Comparison of ENCODE assay signal across 1 cellular context in the genomic region with DNA sequence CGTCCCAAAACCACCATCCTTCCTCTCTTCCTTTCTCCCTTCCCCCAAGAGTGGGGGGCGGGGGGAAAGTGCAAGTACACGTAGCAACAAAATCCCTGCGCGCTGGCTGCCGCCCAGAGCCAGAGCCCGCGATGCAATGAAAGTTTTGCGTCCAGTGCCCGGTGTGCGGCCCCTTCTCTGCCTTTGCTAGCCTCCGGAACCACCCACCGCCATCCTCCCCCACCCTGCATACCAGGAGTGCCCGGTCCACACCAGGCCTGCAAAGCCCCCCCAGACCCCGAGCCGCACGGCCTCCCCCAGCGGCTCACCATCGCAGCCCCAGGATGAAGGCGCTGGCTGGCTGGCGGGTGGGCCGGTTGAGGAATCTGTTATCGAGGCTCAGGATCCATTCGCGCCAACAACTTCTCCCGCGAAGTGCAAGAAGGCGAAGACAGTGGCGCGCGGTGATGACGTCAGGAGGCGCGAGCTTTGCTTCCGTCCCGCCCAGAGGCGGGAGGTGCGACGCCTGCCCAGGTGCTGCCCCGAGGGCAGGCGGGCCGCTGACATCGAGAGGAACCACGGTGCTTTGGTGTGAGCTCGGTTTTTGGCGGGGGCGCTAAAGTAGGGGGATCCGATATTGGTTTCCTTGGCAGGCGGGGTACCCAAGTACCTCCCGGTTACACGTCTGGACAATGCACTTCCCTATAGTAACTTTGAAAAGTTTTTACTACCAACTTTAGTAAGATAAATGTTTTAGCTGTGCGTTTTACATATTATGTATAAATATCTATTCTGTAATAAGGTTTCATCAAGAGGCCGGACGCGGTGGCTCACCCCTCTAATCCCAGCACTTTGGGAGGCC.
A peak's percentile ranks its signal among the peaks of the same experiment; 100 is the strongest.
TF ChIP-seq lines count a peak whose summit lies in the region.

A gene with protein sequence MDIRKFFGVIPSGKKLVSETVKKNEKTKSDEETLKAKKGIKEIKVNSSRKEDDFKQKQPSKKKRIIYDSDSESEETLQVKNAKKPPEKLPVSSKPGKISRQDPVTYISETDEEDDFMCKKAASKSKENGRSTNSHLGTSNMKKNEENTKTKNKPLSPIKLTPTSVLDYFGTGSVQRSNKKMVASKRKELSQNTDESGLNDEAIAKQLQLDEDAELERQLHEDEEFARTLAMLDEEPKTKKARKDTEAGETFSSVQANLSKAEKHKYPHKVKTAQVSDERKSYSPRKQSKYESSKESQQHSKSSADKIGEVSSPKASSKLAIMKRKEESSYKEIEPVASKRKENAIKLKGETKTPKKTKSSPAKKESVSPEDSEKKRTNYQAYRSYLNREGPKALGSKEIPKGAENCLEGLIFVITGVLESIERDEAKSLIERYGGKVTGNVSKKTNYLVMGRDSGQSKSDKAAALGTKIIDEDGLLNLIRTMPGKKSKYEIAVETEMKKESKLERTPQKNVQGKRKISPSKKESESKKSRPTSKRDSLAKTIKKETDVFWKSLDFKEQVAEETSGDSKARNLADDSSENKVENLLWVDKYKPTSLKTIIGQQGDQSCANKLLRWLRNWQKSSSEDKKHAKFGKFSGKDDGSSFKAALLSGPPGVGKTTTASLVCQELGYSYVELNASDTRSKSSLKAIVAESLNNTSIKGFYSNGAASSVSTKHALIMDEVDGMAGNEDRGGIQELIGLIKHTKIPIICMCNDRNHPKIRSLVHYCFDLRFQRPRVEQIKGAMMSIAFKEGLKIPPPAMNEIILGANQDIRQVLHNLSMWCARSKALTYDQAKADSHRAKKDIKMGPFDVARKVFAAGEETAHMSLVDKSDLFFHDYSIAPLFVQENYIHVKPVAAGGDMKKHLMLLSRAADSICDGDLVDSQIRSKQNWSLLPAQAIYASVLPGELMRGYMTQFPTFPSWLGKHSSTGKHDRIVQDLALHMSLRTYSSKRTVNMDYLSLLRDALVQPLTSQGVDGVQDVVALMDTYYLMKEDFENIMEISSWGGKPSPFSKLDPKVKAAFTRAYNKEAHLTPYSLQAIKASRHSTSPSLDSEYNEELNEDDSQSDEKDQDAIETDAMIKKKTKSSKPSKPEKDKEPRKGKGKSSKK (minus strand): TSS at position 432 of the 841 bp plus-strand sequence. CDS start 121 bp downstream, at position 311.

TF ChIP-seq in HepG2, 621 proteins besides CTCF, POLR2A, EP300 and RAD21 (continued from another document and continues in another):
- TF ChIP-seq, protein P1, sequence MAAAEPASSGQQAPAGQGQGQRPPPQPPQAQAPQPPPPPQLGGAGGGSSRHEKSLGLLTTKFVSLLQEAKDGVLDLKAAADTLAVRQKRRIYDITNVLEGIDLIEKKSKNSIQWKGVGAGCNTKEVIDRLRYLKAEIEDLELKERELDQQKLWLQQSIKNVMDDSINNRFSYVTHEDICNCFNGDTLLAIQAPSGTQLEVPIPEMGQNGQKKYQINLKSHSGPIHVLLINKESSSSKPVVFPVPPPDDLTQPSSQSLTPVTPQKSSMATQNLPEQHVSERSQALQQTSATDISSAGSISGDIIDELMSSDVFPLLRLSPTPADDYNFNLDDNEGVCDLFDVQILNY (CRISPR knock-in tag; conservative IDR thresholded peaks at IDR 0.05): peak; percentile 97
- TF ChIP-seq HCFC1 (IDR thresholded peaks at IDR 0.05; ENCODE audit: low read depth, low read length) (peak; percentile 51; the same call in 1 of the 2 replicates), ZNF205 (CRISPR knock-in tag; IDR thresholded peaks at IDR 0.05) (peak; percentile 82), RBM22 (optimal IDR thresholded peaks at IDR 0.05; ENCODE audit: low read length) (no peak), HES4 (CRISPR knock-in tag; IDR thresholded peaks at IDR 0.05; ENCODE audit: borderline replicate concordance) (peak; percentile 98), ZNF607 (CRISPR knock-in tag; IDR thresholded peaks at IDR 0.05; ENCODE audit: borderline replicate concordance) (peak; percentile 99), ATAD3A (CRISPR knock-in tag; IDR thresholded peaks at IDR 0.05) (no peak; the same call in 1 of the 2 replicates), IKZF4 (CRISPR knock-in tag; IDR thresholded peaks at IDR 0.05; ENCODE audit: borderline replicate concordance, low read depth, not compliant biosample characterization) (peak; percentile 99), ETV5 (CRISPR knock-in tag; IDR thresholded peaks at IDR 0.05; ENCODE audit: borderline replicate concordance) (peak; percentile 85), GATAD2A (CRISPR knock-in tag; IDR thresholded peaks at IDR 0.05) (peak; percentile 82), KAT7 (CRISPR knock-in tag; IDR thresholded peaks at IDR 0.05; ENCODE audit: borderline replicate concordance) (peak; percentile 90), ZNF644 (CRISPR knock-in tag; IDR thresholded peaks at IDR 0.05; ENCODE audit: low read depth) (peak; percentile 37; the same call in 1 of the 2 replicates), TARDBP (CRISPR knock-in tag; IDR thresholded peaks at IDR 0.05) (peak; percentile 72; the same call in 1 of the 2 replicates), TCF7 (IDR thresholded peaks at IDR 0.05; ENCODE audit: low read depth) (no peak), ZNF329 (CRISPR knock-in tag; IDR thresholded peaks at IDR 0.05; ENCODE audit: low read depth) (peak; percentile 71; the same call in 1 of the 2 replicates), BHLHE40 (IDR thresholded peaks at IDR 0.05; ENCODE audit: low read length) (no peak), RXRB (CRISPR knock-in tag; IDR thresholded peaks at IDR 0.05; ENCODE audit: borderline replicate concordance) (peak; percentile 64), MAFG (CRISPR knock-in tag; IDR thresholded peaks at IDR 0.05) (no peak), ZBTB7B (CRISPR knock-in tag; IDR thresholded peaks at IDR 0.05) (peak; percentile 77), ZNF224 (CRISPR knock-in tag; IDR thresholded peaks at IDR 0.05) (no peak; the same call in 1 of the 2 replicates), ZC3H13 (CRISPR knock-in tag; IDR thresholded peaks at IDR 0.05) (peak; percentile 97), ZNF558 (CRISPR knock-in tag; IDR thresholded peaks at IDR 0.05; ENCODE audit: borderline replicate concordance) (peak; percentile 99), ZFP62 (CRISPR knock-in tag; IDR thresholded peaks at IDR 0.05) (no peak), ZNF510 (CRISPR knock-in tag; IDR thresholded peaks at IDR 0.05; ENCODE audit: low read depth) (peak; percentile 98), ASH2L (IDR thresholded peaks at IDR 0.05; ENCODE audit: insufficient read length, low read depth, low read length) (peak; percentile 95), DNMT3B (CRISPR knock-in tag; conservative IDR thresholded peaks at IDR 0.05) (peak; percentile 99), REPIN1 (CRISPR knock-in tag; IDR thresholded peaks at IDR 0.05; ENCODE audit: borderline replicate concordance, low read depth) (peak; percentile 95), ZNF230 (CRISPR knock-in tag; IDR thresholded peaks at IDR 0.05) (peak; percentile 98), ZNF782 (CRISPR knock-in tag; IDR thresholded peaks at IDR 0.05; ENCODE audit: borderline replicate concordance) (peak; percentile 78), ZSCAN31 (CRISPR knock-in tag; IDR thresholded peaks at IDR 0.05; ENCODE audit: low read depth) (peak; percentile 80), ZNF260 (CRISPR knock-in tag; IDR thresholded peaks at IDR 0.05; ENCODE audit: borderline replicate concordance, low read depth) (no peak), CBX2 (IDR thresholded peaks at IDR 0.05; ENCODE audit: low read depth, low read length) (no peak), CBX2 (CRISPR knock-in tag; IDR thresholded peaks at IDR 0.05; ENCODE audit: low read depth) (no peak), NFYC (CRISPR knock-in tag; IDR thresholded peaks at IDR 0.05) (peak; percentile 58), TRIM24 (CRISPR knock-in tag; IDR thresholded peaks at IDR 0.05) (no peak), ZNF678 (CRISPR knock-in tag; IDR thresholded peaks at IDR 0.05) (peak; percentile 99), HNRNPLL (IDR thresholded peaks at IDR 0.05; ENCODE audit: low read depth, low read length, poor library complexity, severe bottlenecking) (peak; percentile 74), ZNF101 (CRISPR knock-in tag; IDR thresholded peaks at IDR 0.05; ENCODE audit: borderline replicate concordance, low read depth) (no peak)
- TF ChIP-seq, protein P2, sequence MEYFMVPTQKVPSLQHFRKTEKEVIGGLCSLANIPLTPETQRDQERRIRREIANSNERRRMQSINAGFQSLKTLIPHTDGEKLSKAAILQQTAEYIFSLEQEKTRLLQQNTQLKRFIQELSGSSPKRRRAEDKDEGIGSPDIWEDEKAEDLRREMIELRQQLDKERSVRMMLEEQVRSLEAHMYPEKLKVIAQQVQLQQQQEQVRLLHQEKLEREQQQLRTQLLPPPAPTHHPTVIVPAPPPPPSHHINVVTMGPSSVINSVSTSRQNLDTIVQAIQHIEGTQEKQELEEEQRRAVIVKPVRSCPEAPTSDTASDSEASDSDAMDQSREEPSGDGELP (IDR thresholded peaks at IDR 0.05; ENCODE audit: borderline replicate concordance, low read depth): peak; percentile 67; the same call in 1 of the 2 replicates
- TF ChIP-seq, protein P3, sequence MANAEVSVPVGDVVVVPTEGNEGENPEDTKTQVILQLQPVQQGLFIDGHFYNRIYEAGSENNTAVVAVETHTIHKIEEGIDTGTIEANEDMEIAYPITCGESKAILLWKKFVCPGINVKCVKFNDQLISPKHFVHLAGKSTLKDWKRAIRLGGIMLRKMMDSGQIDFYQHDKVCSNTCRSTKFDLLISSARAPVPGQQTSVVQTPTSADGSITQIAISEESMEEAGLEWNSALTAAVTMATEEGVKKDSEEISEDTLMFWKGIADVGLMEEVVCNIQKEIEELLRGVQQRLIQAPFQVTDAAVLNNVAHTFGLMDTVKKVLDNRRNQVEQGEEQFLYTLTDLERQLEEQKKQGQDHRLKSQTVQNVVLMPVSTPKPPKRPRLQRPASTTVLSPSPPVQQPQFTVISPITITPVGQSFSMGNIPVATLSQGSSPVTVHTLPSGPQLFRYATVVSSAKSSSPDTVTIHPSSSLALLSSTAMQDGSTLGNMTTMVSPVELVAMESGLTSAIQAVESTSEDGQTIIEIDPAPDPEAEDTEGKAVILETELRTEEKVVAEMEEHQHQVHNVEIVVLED (CRISPR knock-in tag; IDR thresholded peaks at IDR 0.05; ENCODE audit: borderline replicate concordance): peak; percentile 78; the same call in 1 of the 2 replicates
- TF ChIP-seq, protein P4, sequence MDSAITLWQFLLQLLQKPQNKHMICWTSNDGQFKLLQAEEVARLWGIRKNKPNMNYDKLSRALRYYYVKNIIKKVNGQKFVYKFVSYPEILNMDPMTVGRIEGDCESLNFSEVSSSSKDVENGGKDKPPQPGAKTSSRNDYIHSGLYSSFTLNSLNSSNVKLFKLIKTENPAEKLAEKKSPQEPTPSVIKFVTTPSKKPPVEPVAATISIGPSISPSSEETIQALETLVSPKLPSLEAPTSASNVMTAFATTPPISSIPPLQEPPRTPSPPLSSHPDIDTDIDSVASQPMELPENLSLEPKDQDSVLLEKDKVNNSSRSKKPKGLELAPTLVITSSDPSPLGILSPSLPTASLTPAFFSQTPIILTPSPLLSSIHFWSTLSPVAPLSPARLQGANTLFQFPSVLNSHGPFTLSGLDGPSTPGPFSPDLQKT (CRISPR knock-in tag; IDR thresholded peaks at IDR 0.05; ENCODE audit: borderline replicate concordance): no peak; the same call in 1 of the 2 replicates
- TF ChIP-seq, protein P5, sequence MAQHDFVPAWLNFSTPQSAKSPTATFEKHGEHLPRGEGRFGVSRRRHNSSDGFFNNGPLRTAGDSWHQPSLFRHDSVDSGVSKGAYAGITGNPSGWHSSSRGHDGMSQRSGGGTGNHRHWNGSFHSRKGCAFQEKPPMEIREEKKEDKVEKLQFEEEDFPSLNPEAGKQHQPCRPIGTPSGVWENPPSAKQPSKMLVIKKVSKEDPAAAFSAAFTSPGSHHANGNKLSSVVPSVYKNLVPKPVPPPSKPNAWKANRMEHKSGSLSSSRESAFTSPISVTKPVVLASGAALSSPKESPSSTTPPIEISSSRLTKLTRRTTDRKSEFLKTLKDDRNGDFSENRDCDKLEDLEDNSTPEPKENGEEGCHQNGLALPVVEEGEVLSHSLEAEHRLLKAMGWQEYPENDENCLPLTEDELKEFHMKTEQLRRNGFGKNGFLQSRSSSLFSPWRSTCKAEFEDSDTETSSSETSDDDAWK (CRISPR knock-in tag; IDR thresholded peaks at IDR 0.05): no peak
- TF ChIP-seq, protein P6, sequence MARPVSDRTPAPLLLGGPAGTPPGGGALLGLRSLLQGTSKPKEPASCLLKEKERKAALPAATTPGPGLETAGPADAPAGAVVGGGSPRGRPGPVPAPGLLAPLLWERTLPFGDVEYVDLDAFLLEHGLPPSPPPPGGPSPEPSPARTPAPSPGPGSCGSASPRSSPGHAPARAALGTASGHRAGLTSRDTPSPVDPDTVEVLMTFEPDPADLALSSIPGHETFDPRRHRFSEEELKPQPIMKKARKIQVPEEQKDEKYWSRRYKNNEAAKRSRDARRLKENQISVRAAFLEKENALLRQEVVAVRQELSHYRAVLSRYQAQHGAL (CRISPR knock-in tag; IDR thresholded peaks at IDR 0.05; ENCODE audit: not compliant biosample characterization): peak; percentile 81
- TF ChIP-seq, protein P7, sequence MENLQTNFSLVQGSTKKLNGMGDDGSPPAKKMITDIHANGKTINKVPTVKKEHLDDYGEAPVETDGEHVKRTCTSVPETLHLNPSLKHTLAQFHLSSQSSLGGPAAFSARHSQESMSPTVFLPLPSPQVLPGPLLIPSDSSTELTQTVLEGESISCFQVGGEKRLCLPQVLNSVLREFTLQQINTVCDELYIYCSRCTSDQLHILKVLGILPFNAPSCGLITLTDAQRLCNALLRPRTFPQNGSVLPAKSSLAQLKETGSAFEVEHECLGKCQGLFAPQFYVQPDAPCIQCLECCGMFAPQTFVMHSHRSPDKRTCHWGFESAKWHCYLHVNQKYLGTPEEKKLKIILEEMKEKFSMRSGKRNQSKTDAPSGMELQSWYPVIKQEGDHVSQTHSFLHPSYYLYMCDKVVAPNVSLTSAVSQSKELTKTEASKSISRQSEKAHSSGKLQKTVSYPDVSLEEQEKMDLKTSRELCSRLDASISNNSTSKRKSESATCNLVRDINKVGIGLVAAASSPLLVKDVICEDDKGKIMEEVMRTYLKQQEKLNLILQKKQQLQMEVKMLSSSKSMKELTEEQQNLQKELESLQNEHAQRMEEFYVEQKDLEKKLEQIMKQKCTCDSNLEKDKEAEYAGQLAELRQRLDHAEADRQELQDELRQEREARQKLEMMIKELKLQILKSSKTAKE (CRISPR knock-in tag; IDR thresholded peaks at IDR 0.05; ENCODE audit: borderline replicate concordance): peak; percentile 83
- TF ChIP-seq, protein P8, sequence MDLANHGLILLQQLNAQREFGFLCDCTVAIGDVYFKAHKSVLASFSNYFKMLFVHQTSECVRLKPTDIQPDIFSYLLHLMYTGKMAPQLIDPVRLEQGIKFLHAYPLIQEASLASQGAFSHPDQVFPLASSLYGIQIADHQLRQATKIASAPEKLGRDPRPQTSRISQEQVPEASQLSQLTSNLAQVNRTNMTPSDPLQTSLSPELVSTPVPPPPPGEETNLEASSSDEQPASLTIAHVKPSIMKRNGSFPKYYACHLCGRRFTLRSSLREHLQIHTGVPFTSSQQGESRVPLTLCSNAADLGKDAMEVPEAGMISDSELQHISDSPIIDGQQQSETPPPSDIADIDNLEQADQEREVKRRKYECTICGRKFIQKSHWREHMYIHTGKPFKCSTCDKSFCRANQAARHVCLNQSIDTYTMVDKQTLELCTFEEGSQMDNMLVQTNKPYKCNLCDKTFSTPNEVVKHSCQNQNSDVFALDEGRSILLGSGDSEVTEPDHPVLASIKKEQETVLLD (CRISPR knock-in tag; IDR thresholded peaks at IDR 0.05; ENCODE audit: low read depth): peak; percentile 89
